Comparison of ENCODE assay signal across 5 cellular contexts in the genomic region with DNA sequence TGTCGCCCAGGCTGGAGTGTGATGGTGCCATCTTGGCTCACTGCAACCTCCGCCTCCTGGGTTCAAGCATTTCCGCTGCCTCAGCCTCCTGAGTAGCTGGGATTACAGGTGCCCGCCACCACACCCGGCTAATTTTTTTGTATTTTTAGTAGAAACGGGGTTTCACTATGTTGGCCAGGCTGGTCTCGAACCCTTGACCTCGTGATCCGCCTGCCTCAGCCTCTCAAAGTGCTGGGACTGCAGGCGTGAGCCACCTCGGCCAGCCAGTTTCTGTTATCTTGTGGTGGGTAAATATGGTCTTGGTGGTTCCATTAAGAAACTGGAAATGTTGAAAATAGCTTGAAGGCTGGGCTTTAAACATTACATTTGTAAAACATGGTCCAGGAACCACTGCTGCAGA. TPM values are rescaled to one million over a fixed set of nuclear protein-coding genes. Genes with fewer than 3 reads are reported as not detected.
DNase-seq lines count a peak whose midpoint lies in the region; ATAC-seq, FAIRE-seq and TF ChIP-seq lines count a peak whose summit lies in the region.
"Not testable (repeated sequence)": the region's sequence is repeated elsewhere in the genome, so short reads cannot be mapped to it uniquely, and the experiment has no call there.

No MANE protein-coding gene starts in this region.

- not testable (repeated sequence) for H4K20me1 ChIP-seq in K562 (replicated peaks; ENCODE audit: control insufficient read depth, insufficient read depth, low read length)

- H3K9me1 ChIP-seq in K562 (ENCODE audit: control insufficient read depth, insufficient read depth, low read length), result not testable (repeated sequence)

- in situ Hi-C loops in K562 (cut with MboI); gastrocnemius medialis (cut with MboI; ENCODE audit: low sequenced_read_pairs in 4 of 4): not testable (repeated sequence)

- not testable (repeated sequence) for H3K27me3 ChIP-seq in K562 (ENCODE audit: control insufficient read depth in 2 of 2, insufficient read depth in 2 of 2, low read length in 2 of 2); heart right ventricle; right cardiac atrium (ENCODE audit: control insufficient read depth, insufficient read depth); gastrocnemius medialis

- H3K36me3 ChIP-seq in K562 (ENCODE audit: control insufficient read depth, insufficient read depth, low read length); gastrocnemius medialis: not testable (repeated sequence)
- peaks cover 0 to 36% (median 0%) of the 10 kb centered on the region in 9 donors for H3K36me3 ChIP-seq in heart right ventricle

- ATAC-seq in T-helper 17 cell, K562, heart right ventricle, right cardiac atrium, gastrocnemius medialis: not testable (repeated sequence)

- CTCF ChIA-PET in K562 (lab: Yijun Ruan, JAX; ENCODE audit: low intra/inter-chr PET ratio), result not testable (repeated sequence)

- not testable (repeated sequence) for H3K9ac ChIP-seq in K562 (ENCODE audit: insufficient read depth in 1 of 2, low read depth in 2 of 2, low read length in 2 of 2)

- TF ChIP-seq CTCF in K562 (IDR thresholded peaks at IDR 0.05 in 2 of 3, conservative IDR thresholded peaks at IDR 0.05 in 1 of 3; ENCODE audit: insufficient read depth in 2 of 3, low read depth in 1 of 3, low read length in 3 of 3); heart right ventricle (IDR thresholded peaks at IDR 0.05); gastrocnemius medialis (IDR thresholded peaks at IDR 0.05 in 4 of 5, conservative IDR thresholded peaks at IDR 0.05 in 1 of 5): not testable (repeated sequence)

- not testable (repeated sequence) for H3K4me2 ChIP-seq in K562 (ENCODE audit: insufficient read depth, low read length)

- not testable (repeated sequence) for FAIRE-seq in K562 (lab: Jason Lieb, UNC)

- H3K9me3 ChIP-seq in T-helper 17 cell (ENCODE audit: control insufficient read depth, low read length, poor library complexity, severe bottlenecking); K562 (replicated peaks; ENCODE audit: control insufficient read depth, insufficient read depth, low read depth, low read length); heart right ventricle; right cardiac atrium (ENCODE audit: control insufficient read depth, low read length); gastrocnemius medialis: not testable (repeated sequence)

- peaks cover 23% of the 10 kb centered on the region; the same call in 2 of the 3 replicates for H3K79me2 ChIP-seq in K562 (ENCODE audit: control insufficient read depth, insufficient read depth, low read length)

- H3K27ac Mint-ChIP-seq in T-helper 17 cell, result peak overlapping the region; percentile 57

- not testable (repeated sequence) for H3K27me3 Mint-ChIP-seq in T-helper 17 cell

- 80% methylated on average over 9 of the region's 11 CpGs for WGBS in K562 (ENCODE audit: insufficient coverage, low coverage, missing lambda C conversion rate)
- WGBS in heart right ventricle, 2 donors, result 90 to 94% methylated on average over 11 of the region's 11 CpGs
- WGBS in right cardiac atrium, result 91% methylated on average over 11 of the region's 11 CpGs

- not testable (repeated sequence) for TF ChIP-seq POLR2A in K562 (conservative IDR thresholded peaks at IDR 0.05); gastrocnemius medialis (IDR thresholded peaks at IDR 0.05)

- not testable (repeated sequence) for TF ChIP-seq RAD21 in K562 (CRISPR knock-in tag; conservative IDR thresholded peaks at IDR 0.05 in 1 of 2, IDR thresholded peaks at IDR 0.05 in 1 of 2)

- not testable (repeated sequence) for H3K36me3 Mint-ChIP-seq in T-helper 17 cell (ENCODE audit: low read depth)

- intact Hi-C loops in K562 (cut with micrococcal nuclease); right cardiac atrium (cut with DNase I); gastrocnemius medialis (cut with DNase I; ENCODE audit: low total_unique reads): not testable (repeated sequence)
- intact Hi-C loops in heart right ventricle (cut with DNase I), result loop anchor here in 1 of 10 donors (1.0 kb wide), 1 partner anchor 59 kb away; no protein-coding TSS in a partner anchor

- H3K27ac ChIP-seq in K562 (ENCODE audit: extremely low read depth, low read depth, low read length), result not testable (repeated sequence)
- peak overlapping the region in 7 of 10 donors; percentile 39 to 99 (median 73) for H3K27ac ChIP-seq in heart right ventricle
- H3K27ac ChIP-seq in right cardiac atrium (ENCODE audit: low read length), result peak overlapping the region; percentile 37
- peak overlapping the region; percentile 69 to 100 (median 99) for H3K27ac ChIP-seq in gastrocnemius medialis

- not testable (repeated sequence) for H2AFZ ChIP-seq in K562 (ENCODE audit: low read depth, low read length)

- H3K4me1 ChIP-seq in K562 (replicated peaks in 1 of 2; ENCODE audit: control insufficient read depth in 2 of 2, insufficient read depth in 2 of 2, low read length in 2 of 2) (peaks cover 4 to 13% of the 10 kb centered on the region in 2 experiments; a peak in 3 of 5 replicates), heart right ventricle (peaks cover 14 to 87% (median 66%) of the 10 kb centered on the region in 9 donors), gastrocnemius medialis (peaks cover 70 to 84% of the 10 kb centered on the region in 2 donors)
- H3K4me1 ChIP-seq in right cardiac atrium (ENCODE audit: control insufficient read depth, insufficient read depth, low read length), result not testable (repeated sequence)

- peaks cover 19% of the 10 kb centered on the region for H3K4me1 Mint-ChIP-seq in T-helper 17 cell

- not testable (repeated sequence) for BruUV-seq in K562 (replicated peaks; lab: Mats Ljungman, UMichigan)

- DNase-seq in T-helper 17 cell; K562 (ENCODE audit: extremely low read depth in 1 of 4, low spot score in 3 of 4); heart right ventricle; right cardiac atrium; gastrocnemius medialis: not testable (repeated sequence)

- POLR2A ChIA-PET in K562 (lab: Yijun Ruan, JAX), result interaction anchor here (1.5 to 1.7 kb wide), 2 partner anchors 10 to 57 kb away, joined by 4 to 7 read pairs; a partner anchor contains a TSS

- not testable (repeated sequence) for TF ChIP-seq EP300 in K562 (IDR thresholded peaks at IDR 0.05; ENCODE audit: low read length)

- H3K4me3 Mint-ChIP-seq in T-helper 17 cell, result not testable (repeated sequence)

- H3K4me3 ChIP-seq in K562; heart right ventricle; right cardiac atrium (ENCODE audit: low read length); gastrocnemius medialis: not testable (repeated sequence)

RNA-seq across cellular contexts. Expression of a gene that starts 5.2 kb away (rescaled TPM):
- total RNA-seq in T-helper 17 cell, result 100 to 1,000 TPM; 120 to 143 TPM
- 24.6 and 59.1 TPM in 2 replicates for total RNA-seq in K562 (2011; cell fraction: chromatin; rRNA removed; ENCODE audit: low replicate concordance)
- 10.0 and 17.0 TPM in 2 replicates for total RNA-seq in K562 (2011; cell fraction: nucleolus; rRNA removed)
- total RNA-seq in K562 (2011; cell fraction: nucleoplasm; rRNA removed), result 23.2 and 26.3 TPM in 2 replicates
- 9.5 and 14.2 TPM in 2 replicates for total RNA-seq in K562 (2014; rRNA removed)
- 14.7 and 18.8 TPM in 2 replicates for total RNA-seq in K562 (2014; rRNA removed; fragmentation: Illumina TruSeq; extraction: Trizol)
- total RNA-seq in K562 (2015; rRNA removed; fragmentation: Illumina TruSeq; extraction: Trizol), result 7.4 and 8.7 TPM in 2 replicates
- 14.5 and 21.2 TPM in 2 replicates for total RNA-seq in K562 (2021)
- 15.8 and 18.3 TPM in 2 replicates for polyA plus RNA-seq in K562 (2011; rRNA removed)
- 10.0 and 19.4 TPM in 2 replicates for polyA plus RNA-seq in K562 (2011; cell fraction: cytosol; rRNA removed)
- polyA plus RNA-seq in K562 (2011; cell fraction: nucleus; rRNA removed), result 5.9 and 12.3 TPM in 2 replicates
- polyA plus RNA-seq in K562 (2012), result 8.5 and 10.7 TPM in 2 replicates
- polyA plus RNA-seq in K562 (2014; fragmentation: Illumina TruSeq; extraction: Trizol), result 9.1 and 13.7 TPM in 2 replicates
- polyA plus RNA-seq in K562 (2014; fragmentation: Nextera tagmentation; extraction: Ambion mirVana), result 1 to 10 TPM; 3.3 to 6.6 TPM
- 13.8 and 17.1 TPM in 2 replicates for polyA plus RNA-seq in K562 (2014; rRNA removed)
- 76.5 and 94.0 TPM in 2 replicates for polyA minus RNA-seq in K562 (2011; rRNA and poly(A)+ RNA removed)
- 18.3 and 29.7 TPM in 2 replicates for polyA minus RNA-seq in K562 (2011; cell fraction: cytosol; rRNA and poly(A)+ RNA removed)
- 10.1 and 21.4 TPM in 2 replicates for polyA minus RNA-seq in K562 (2011; cell fraction: nucleus; rRNA and poly(A)+ RNA removed)
- total RNA-seq in heart right ventricle, result 100 to 1,000 TPM; 159 to 305 (median 259) TPM
- polyA plus RNA-seq in heart right ventricle, result 10 to 100 TPM in 1 of 2 donors, 1 to 10 TPM in 1; 7.6 to 39.7 TPM
- total RNA-seq in right cardiac atrium, result 100 to 1,000 TPM; 105 to 179 (median 160) TPM
- 44.4 TPM for polyA plus RNA-seq in right cardiac atrium
- total RNA-seq in gastrocnemius medialis, result 100 to 1,000 TPM; 118 to 301 (median 222) TPM

RNA-seq across cellular contexts. Expression of a gene that starts 57.0 kb away (rescaled TPM):
- total RNA-seq in T-helper 17 cell, result 10 to 100 TPM; 25.3 to 31.1 TPM
- total RNA-seq in K562 (2011; cell fraction: chromatin; rRNA removed; ENCODE audit: low replicate concordance), result 101 and 141 TPM in 2 replicates
- 48.4 and 57.5 TPM in 2 replicates for total RNA-seq in K562 (2011; cell fraction: nucleolus; rRNA removed)
- total RNA-seq in K562 (2011; cell fraction: nucleoplasm; rRNA removed), result 86.7 and 121 TPM in 2 replicates
- 18.4 and 18.8 TPM in 2 replicates for total RNA-seq in K562 (2014; rRNA removed)
- 21.3 and 22.0 TPM in 2 replicates for total RNA-seq in K562 (2014; rRNA removed; fragmentation: Illumina TruSeq; extraction: Trizol)
- 20.3 and 22.6 TPM in 2 replicates for total RNA-seq in K562 (2015; rRNA removed; fragmentation: Illumina TruSeq; extraction: Trizol)
- 18.6 and 19.0 TPM in 2 replicates for total RNA-seq in K562 (2021)
- polyA plus RNA-seq in K562 (2011; rRNA removed), result 35.2 and 36.6 TPM in 2 replicates
- 28.8 TPM in 2 replicates for polyA plus RNA-seq in K562 (2011; cell fraction: cytosol; rRNA removed)
- polyA plus RNA-seq in K562 (2011; cell fraction: nucleus; rRNA removed), result 47.1 and 52.7 TPM in 2 replicates
- polyA plus RNA-seq in K562 (2012), result 14.2 and 17.2 TPM in 2 replicates
- 25.8 and 27.1 TPM in 2 replicates for polyA plus RNA-seq in K562 (2014; fragmentation: Illumina TruSeq; extraction: Trizol)
- 1 to 10 TPM; 1.8 to 2.1 TPM for polyA plus RNA-seq in K562 (2014; fragmentation: Nextera tagmentation; extraction: Ambion mirVana)
- 14.7 and 16.7 TPM in 2 replicates for polyA plus RNA-seq in K562 (2014; rRNA removed)
- 41.0 and 45.9 TPM in 2 replicates for polyA minus RNA-seq in K562 (2011; rRNA and poly(A)+ RNA removed)
- polyA minus RNA-seq in K562 (2011; cell fraction: cytosol; rRNA and poly(A)+ RNA removed), result 22.4 and 27.1 TPM in 2 replicates
- 26.7 and 44.9 TPM in 2 replicates for polyA minus RNA-seq in K562 (2011; cell fraction: nucleus; rRNA and poly(A)+ RNA removed)
- 10 to 100 TPM in 6 of 10 donors, 1 to 10 TPM in 4; 8.0 to 22.2 (median 10.5) TPM for total RNA-seq in heart right ventricle
- 1 to 10 TPM; 4.6 to 4.8 TPM for polyA plus RNA-seq in heart right ventricle
- 10 to 100 TPM; 11.6 to 12.0 (median 11.7) TPM for total RNA-seq in right cardiac atrium
- polyA plus RNA-seq in right cardiac atrium, result 6.0 TPM
- total RNA-seq in gastrocnemius medialis, result 10 to 100 TPM in 2 of 4 donors, 1 to 10 TPM in 2; 5.7 to 10.8 (median 9.3) TPM
